ENCODE assay signal across 20 cellular contexts in genomic region chr18:11177382-11177781, GRCh38. TPM values are rescaled to one million over a fixed set of nuclear protein-coding genes. Genes with fewer than 3 reads are reported as not detected.
A peak's percentile ranks its signal among the peaks of the same experiment; 100 is the strongest.
DNase-seq lines count a peak whose midpoint lies in the region; ATAC-seq, FAIRE-seq and TF ChIP-seq lines count a peak whose summit lies in the region.
"Had no signal": no experiment of that assay in that cellular context is flagged by ENCODE, and none has a peak within 500 bp of the region (broad histone marks: within the 10 kb centered on the region; RNA-seq: fewer than 3 reads in every experiment).

No MANE protein-coding gene starts in this region.

- 0 out of 22 replicates have a peak overlapping the region, but pooled peaks of 1 of the 11 experiments have one; percentile 10 for H3K9ac ChIP-seq in BLaER1 treated with 17β-estradiol and CSF1 and Interleukin-3, amounts not matched to agents 10 nM and 100 nM
- H3K9ac ChIP-seq in astrocyte (ENCODE audit: low read length), result no peak overlapping the region
- H3K9ac ChIP-seq: KMS-11 had no signal

- peaks cover 31% of the 10 kb centered on the region for H3K4me1 Mint-ChIP-seq in astrocyte (ENCODE audit: low read depth, unreplicated experiment)
- H3K4me1 Mint-ChIP-seq: B cell; CD4-positive, alpha-beta memory T cell had no signal

- no peaks in the 10 kb centered on the region for H3K9me3 ChIP-seq in BLaER1 treated with 17β-estradiol and CSF1 and Interleukin-3, amounts not matched to agents 10 nM and 100 nM (replicated peaks in 1 of 11)
- H3K9me3 ChIP-seq in astrocyte (ENCODE audit: insufficient read depth, low read depth, low read length) (no peaks in the 10 kb centered on the region), gastrocnemius medialis (no peaks in the 10 kb centered on the region)
- H3K9me3 ChIP-seq: HAP-1, MG63 had no signal

- no peak overlapping the region for H3K4me3 ChIP-seq in BLaER1 treated with 17β-estradiol and CSF1 and Interleukin-3, amounts not matched to agents 10 nM and 100 nM
- no peak overlapping the region for H3K4me3 ChIP-seq in astrocyte (ENCODE audit: insufficient read depth, low read depth, low read length)
- H3K4me3 ChIP-seq in gastrocnemius medialis, result peak overlapping the region in 1 of 4 donors; percentile 25
- H3K4me3 ChIP-seq: HAP-1, MG63 had no signal

- H3K27me3 Mint-ChIP-seq in astrocyte (ENCODE audit: low read depth, unreplicated experiment), result no peaks in the 10 kb centered on the region
- H3K27me3 Mint-ChIP-seq: B cell had no signal

- TF ChIP-seq CTCF in astrocyte (IDR thresholded peaks at IDR 0.05; ENCODE audit: insufficient read depth, low read depth, low read length) (no peak), gastrocnemius medialis (IDR thresholded peaks at IDR 0.05 in 4 of 5, conservative IDR thresholded peaks at IDR 0.05 in 1 of 5) (no peak), GM13976 (IDR thresholded peaks at IDR 0.05; ENCODE audit: borderline replicate concordance, control extremely low read depth, extremely low read depth, insufficient read depth, missing control alignments) (no peak)

- H3K4me2 ChIP-seq in BLaER1 treated with 17β-estradiol and CSF1 and Interleukin-3, amounts not matched to agents 10 nM and 100 nM, result peak overlapping the region in 7 of 11 experiments; percentile 0 to 33 (median 17); a peak in 5 of 22 replicates
- no peak overlapping the region for H3K4me2 ChIP-seq in astrocyte (ENCODE audit: low read length)
- H3K4me2 ChIP-seq: KMS-11 had no signal

- DNase-seq in HuH-7 (ENCODE audit: low spot score) (peak; percentile 43), astrocyte (ENCODE audit: low read depth) (no peak), gastrocnemius medialis (no peak), GM13976 (ENCODE audit: low spot score) (no peak)
- no peak for DNase-seq in stimulated activated CD4-positive, alpha-beta T cell treated with anti-CD3 and anti-CD28 coated beads, Interleukin-4, amount 100 ng/mL, for 4 hours
- DNase-seq: ACHN; CD4-positive, alpha-beta memory T cell; MG63; NCI-H1436 treated with DMSO at 0.1 percent for 48 hours; NCI-H2081; NCI-H226; NCI-H526 treated with DMSO at 0.1 percent for 48 hours; PC-3 had no signal

- TF ChIP-seq POLR2A in gastrocnemius medialis (IDR thresholded peaks at IDR 0.05), result peak in 1 of 2 donors; percentile 23

- no peaks in the 10 kb centered on the region for H3K27me3 ChIP-seq in BLaER1 treated with 17β-estradiol and CSF1 and Interleukin-3, amounts not matched to agents 10 nM and 100 nM
- H3K27me3 ChIP-seq in astrocyte (ENCODE audit: insufficient read depth, low read length) (no peaks in the 10 kb centered on the region), gastrocnemius medialis (no peaks in the 10 kb centered on the region)
- H3K27me3 ChIP-seq: MG63 had no signal

- FAIRE-seq in astrocyte (lab: Jason Lieb, UNC), result no peak
- FAIRE-seq: HTR-8/SVneo had no signal

- no peaks in the 10 kb centered on the region for H4K20me1 ChIP-seq in BLaER1 treated with 17β-estradiol and CSF1 and Interleukin-3, amounts not matched to agents 10 nM and 100 nM
- H4K20me1 ChIP-seq in astrocyte (ENCODE audit: insufficient read depth, low read length), result no peaks in the 10 kb centered on the region

- H3K9me3 Mint-ChIP-seq in astrocyte (ENCODE audit: unreplicated experiment), result peaks cover 3% of the 10 kb centered on the region

- H3K4me3 Mint-ChIP-seq in astrocyte (ENCODE audit: unreplicated experiment), result peak overlapping the region; percentile 5
- H3K4me3 Mint-ChIP-seq: B cell; CD4-positive, alpha-beta memory T cell had no signal

- peak overlapping the region in 7 of 11 experiments; percentile 6 to 83 (median 67); a peak in 11 of 22 replicates for H3K27ac ChIP-seq in BLaER1 treated with 17β-estradiol and CSF1 and Interleukin-3, amounts not matched to agents 10 nM and 100 nM
- no peak overlapping the region for H3K27ac ChIP-seq in astrocyte (ENCODE audit: low read depth, low read length)
- peak overlapping the region; percentile 88 to 94 (median 91) for H3K27ac ChIP-seq in gastrocnemius medialis
- H3K27ac ChIP-seq: KMS-11 had no signal

- no peak overlapping the region for H2AFZ ChIP-seq in astrocyte (ENCODE audit: low read depth, low read length)

- ATAC-seq in gastrocnemius medialis, result peak in 1 of 2 donors; percentile 27
- no peak for ATAC-seq in GM18909 (IDR thresholded peaks at IDR 0.05; ENCODE audit: poor library complexity, unreplicated experiment)
- ATAC-seq: PC-3 had no signal

- H3K27ac Mint-ChIP-seq in astrocyte (ENCODE audit: unreplicated experiment), result no peak overlapping the region
- H3K27ac Mint-ChIP-seq: B cell; CD4-positive, alpha-beta memory T cell had no signal

- no peaks in the 10 kb centered on the region for H3K36me3 Mint-ChIP-seq in astrocyte (ENCODE audit: low read depth, unreplicated experiment)
- H3K36me3 Mint-ChIP-seq: CD4-positive, alpha-beta memory T cell had no signal

- in situ Hi-C loops in gastrocnemius medialis (cut with MboI; ENCODE audit: low sequenced_read_pairs in 4 of 4), result loop anchor here in 1 of 4 donors (10.0 to 25.0 kb wide), 2 partner anchors 337 to 685 kb away; partner anchors contain the start of gene CHMP1B
- in situ Hi-C loops in GM13976 (cut with MboI; ENCODE audit: low sequenced_read_pairs, unreplicated experiment), result no loop called here

- intact Hi-C loops in gastrocnemius medialis (cut with DNase I; ENCODE audit: low total_unique reads), result loop anchor here (5.0 to 10.0 kb wide), 3 partner anchors 337 to 1200 kb away; partner anchors contain the start of genes AFG3L2 and CHMP1B

- H3K79me2 ChIP-seq in astrocyte (ENCODE audit: insufficient read depth, low read length), result no peaks in the 10 kb centered on the region

- peaks cover 13 to 40% (median 30%) of the 10 kb centered on the region in 10 experiments; a peak in 19 of 20 replicates for H3K4me1 ChIP-seq in BLaER1 treated with 17β-estradiol and CSF1 and Interleukin-3, amounts not matched to agents 10 nM and 100 nM
- peaks cover 17% of the 10 kb centered on the region for H3K4me1 ChIP-seq in astrocyte (ENCODE audit: insufficient read depth, low read length)
- H3K4me1 ChIP-seq in gastrocnemius medialis, result peaks cover 45 to 48% of the 10 kb centered on the region in 2 donors
- H3K4me1 ChIP-seq: HAP-1 had no signal

- H3K36me3 ChIP-seq in BLaER1 treated with 17β-estradiol and CSF1 and Interleukin-3, amounts not matched to agents 10 nM and 100 nM, result no peaks in the 10 kb centered on the region
- H3K36me3 ChIP-seq in astrocyte (ENCODE audit: insufficient read depth, low read length), result no peaks in the 10 kb centered on the region
- no peaks in the 10 kb centered on the region for H3K36me3 ChIP-seq in gastrocnemius medialis
- H3K36me3 ChIP-seq: HAP-1, MG63 had no signal

RNA-seq across cellular contexts. Expression of gene PIEZO2, which starts 28.0 kb away (rescaled TPM):
- total RNA-seq in astrocyte (5.3 and 11.8 TPM in 2 replicates), gastrocnemius medialis (1 to 10 TPM in 1 of 4 donors, under 1 TPM in 3; 0.18 to 3.0 (median 0.21) TPM)
- total RNA-seq: B cell; CD4-positive, alpha-beta memory T cell; PC-3; T-helper 1 cell treated with Interleukin-12 subunit alpha and Interleukin-12 subunit beta and Interleukin-4 antibody, amounts not matched to agents 30 ng/mL and 1 ng/mL, for 36 hours had no signal
